ENCODE assay signal across 8 cellular contexts in the genomic region with DNA sequence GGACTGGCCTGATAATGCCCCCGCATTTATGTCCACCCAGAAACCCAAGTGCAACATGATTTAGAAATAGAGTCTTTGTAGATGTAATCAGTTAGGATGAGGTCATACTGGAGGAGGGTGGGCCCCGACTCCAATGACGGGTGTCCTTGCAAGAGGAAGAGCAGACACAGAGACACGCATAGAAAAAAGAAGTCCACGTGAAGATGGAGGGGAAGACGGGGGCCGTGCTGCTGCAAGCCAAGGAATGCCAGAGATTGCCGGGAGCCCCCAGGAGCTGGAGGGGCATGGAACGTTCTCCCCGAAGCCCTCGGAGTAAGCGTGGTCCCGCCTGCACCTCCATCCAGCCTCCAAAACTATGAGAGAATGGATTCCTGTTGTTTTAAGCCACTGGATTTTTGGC.
"Had no signal": no experiment of that assay in that cellular context is flagged by ENCODE, and none has a peak within 500 bp of the region (broad histone marks: within the 10 kb centered on the region; RNA-seq: fewer than 3 reads in every experiment).

No MANE protein-coding gene starts in this region.

- H3K4me3 Mint-ChIP-seq: GM23338, H9, IgD-negative memory B cell had no signal

- H2AFZ ChIP-seq: GM23338 had no signal

- H3K4me2 ChIP-seq: GM23338 had no signal

- ATAC-seq: GM23338 had no signal

- H3K4me3 ChIP-seq: GM23338 had no signal

- H3K27ac Mint-ChIP-seq: GM23338, H9, IgD-negative memory B cell had no signal

- FAIRE-seq: H1, H54, HTR-8/SVneo had no signal

- DNase-seq: H9, HCEC 1CT, KG1 had no signal
